24 cellular contexts compared by ENCODE assay signal in the genomic region with DNA sequence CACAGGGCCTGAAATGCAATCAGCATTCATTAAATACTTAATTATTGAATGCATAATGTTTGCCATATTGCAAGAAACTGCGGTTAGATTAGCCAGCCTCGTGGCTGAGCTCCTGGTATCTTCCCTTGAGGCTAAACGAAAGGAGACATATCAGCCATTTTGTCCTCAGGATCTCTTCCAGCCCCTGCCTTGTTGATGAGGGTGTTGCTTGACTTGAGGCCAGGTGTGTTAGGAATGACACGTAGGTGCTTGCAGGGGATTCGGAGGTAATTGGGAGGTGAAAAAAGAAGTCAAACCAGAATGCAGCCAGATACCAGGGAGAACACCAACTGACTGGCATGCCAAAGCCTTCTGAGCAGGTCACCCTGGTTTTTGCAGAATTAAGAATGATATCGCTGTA. TPM values are rescaled to one million over a fixed set of nuclear protein-coding genes. Genes with fewer than 3 reads are reported as not detected.
"Had no signal": no experiment of that assay in that cellular context is flagged by ENCODE, and none has a peak within 500 bp of the region (broad histone marks: within the 10 kb centered on the region; RNA-seq: fewer than 3 reads in every experiment).

No MANE protein-coding gene starts in this region.

- H3K4me1 ChIP-seq: parathyroid adenoma, uterus had no signal

- H3K4me3 Mint-ChIP-seq: activated CD4-positive, alpha-beta T cell treated with anti-CD3 and anti-CD28 coated beads, Interleukin-2, amount 10 ng/mL, durations not matched to agents 7 days and 5 days; activated CD8-positive, alpha-beta T cell treated with anti-CD3 and anti-CD28 coated beads, Interleukin-2, amount 10 ng/mL, durations not matched to agents 7 days and 5 days; activated naive CD4-positive, alpha-beta T cell treated with anti-CD3 and anti-CD28 coated beads, Interleukin-2, amount 10 ng/mL, durations not matched to agents 7 days and 5 days; activated naive CD8-positive, alpha-beta T cell treated with anti-CD3 and anti-CD28 coated beads, Interleukin-2, amount 50 U/mL, for 24 hours; activated T-cell treated with anti-CD3 and anti-CD28 coated beads, Interleukin-2, amount 50 U/mL, for 4 hours; dendritic cell treated with granulocyte-macrophage colony-stimulating factor and Interleukin-4, amounts not matched to agents 40 ng/mL and 50 ng/mL, for 4 days; naive thymus-derived CD8-positive, alpha-beta T cell had no signal

- H3K36me3 Mint-ChIP-seq: activated naive CD4-positive, alpha-beta T cell treated with anti-CD3 and anti-CD28 coated beads, Interleukin-2, amount 10 ng/mL, durations not matched to agents 7 days and 5 days; naive thymus-derived CD8-positive, alpha-beta T cell had no signal

- H3K27ac ChIP-seq: brain microvascular endothelial cell, neutrophil, parathyroid adenoma, tibial artery, uterus had no signal

- H3K36me3 ChIP-seq: brain microvascular endothelial cell, heart left ventricle, neutrophil, tibial artery, uterus had no signal

- H2AFZ ChIP-seq: parathyroid adenoma had no signal

- ATAC-seq: activated CD8-positive, alpha-beta T cell treated with anti-CD3 and anti-CD28 coated beads, Interleukin-2, amount 10 ng/mL, durations not matched to agents 7 days and 5 days; activated naive CD8-positive, alpha-beta T cell treated with anti-CD3 and anti-CD28 coated beads, Interleukin-2, amount 50 U/mL, for 24 hours; activated T-cell treated with anti-CD3 and anti-CD28 coated beads, Interleukin-2, amount 50 U/mL, for 4 hours; heart left ventricle; naive thymus-derived CD8-positive, alpha-beta T cell had no signal

- H3K27me3 ChIP-seq: brain microvascular endothelial cell, heart left ventricle, tibial artery, uterus had no signal

- H3K79me2 ChIP-seq: parathyroid adenoma had no signal

- H3K9me3 Mint-ChIP-seq: activated CD4-positive, alpha-beta T cell treated with anti-CD3 and anti-CD28 coated beads, Interleukin-2, amount 10 ng/mL, durations not matched to agents 7 days and 5 days; activated naive CD4-positive, alpha-beta T cell treated with anti-CD3 and anti-CD28 coated beads, Interleukin-2, amount 10 ng/mL, durations not matched to agents 7 days and 5 days; activated naive CD8-positive, alpha-beta T cell treated with anti-CD3 and anti-CD28 coated beads, Interleukin-2, amount 50 U/mL, for 24 hours; activated T-cell treated with anti-CD3 and anti-CD28 coated beads, Interleukin-2, amount 50 U/mL, for 4 hours; dendritic cell treated with granulocyte-macrophage colony-stimulating factor and Interleukin-4, amounts not matched to agents 40 ng/mL and 50 ng/mL, for 4 days; naive thymus-derived CD8-positive, alpha-beta T cell had no signal

- H3K9me3 ChIP-seq: heart left ventricle, neutrophil, tibial artery, uterus had no signal

- H3K9ac ChIP-seq: parathyroid adenoma had no signal

- H3K4me3 ChIP-seq: heart left ventricle, tibial artery, uterus had no signal

- DNase-seq: activated CD4-positive, alpha-beta T cell treated with anti-CD3 and anti-CD28 coated beads, Interleukin-2, amount 10 ng/mL, durations not matched to agents 7 days and 5 days; activated CD8-positive, alpha-beta T cell treated with anti-CD3 and anti-CD28 coated beads, Interleukin-2, amount 10 ng/mL, durations not matched to agents 7 days and 5 days; activated naive CD4-positive, alpha-beta T cell treated with anti-CD3 and anti-CD28 coated beads, Interleukin-2, amount 10 ng/mL, durations not matched to agents 7 days and 5 days; activated naive CD8-positive, alpha-beta T cell treated with anti-CD3 and anti-CD28 coated beads, Interleukin-2, amount 50 U/mL, for 24 hours; activated T-cell treated with anti-CD3 and anti-CD28 coated beads, Interleukin-2, amount 50 U/mL, for 4 hours; anterior cingulate cortex; brain microvascular endothelial cell; effector CD8-positive, alpha-beta T cell; foreskin melanocyte; heart left ventricle; kidney glomerular epithelial cell; mesenchymal stem cell; naive thymus-derived CD8-positive, alpha-beta T cell; stimulated activated CD4-positive, alpha-beta T cell treated with anti-CD3 and anti-CD28 coated beads, Interleukin-12 subunit alpha, Interleukin-12 subunit beta, amount 100 ng/mL, for 4 hours; stimulated activated CD4-positive, alpha-beta T cell treated with anti-CD3 and anti-CD28 coated beads, Interleukin-1b, Interleukin-23, amount 100 ng/mL, for 48 hours; stimulated activated CD8-positive, alpha-beta memory T cell treated with anti-CD3 and anti-CD28 coated beads, Interleukin-4, amount 100 ng/mL, for 48 hours; stimulated activated naive CD4-positive, alpha-beta T cell; T-helper 1 cell; T-helper 9 cell; tibial artery; uterus had no signal

- H3K27ac Mint-ChIP-seq: activated CD4-positive, alpha-beta T cell treated with anti-CD3 and anti-CD28 coated beads, Interleukin-2, amount 10 ng/mL, durations not matched to agents 7 days and 5 days; activated CD8-positive, alpha-beta T cell treated with anti-CD3 and anti-CD28 coated beads, Interleukin-2, amount 10 ng/mL, durations not matched to agents 7 days and 5 days; activated naive CD4-positive, alpha-beta T cell treated with anti-CD3 and anti-CD28 coated beads, Interleukin-2, amount 10 ng/mL, durations not matched to agents 7 days and 5 days; activated naive CD8-positive, alpha-beta T cell treated with anti-CD3 and anti-CD28 coated beads, Interleukin-2, amount 50 U/mL, for 24 hours; dendritic cell treated with granulocyte-macrophage colony-stimulating factor and Interleukin-4, amounts not matched to agents 40 ng/mL and 50 ng/mL, for 4 days; naive thymus-derived CD8-positive, alpha-beta T cell had no signal

- H3K4me1 Mint-ChIP-seq: naive thymus-derived CD8-positive, alpha-beta T cell had no signal

RNA-seq across cellular contexts. Expression of gene SH3RF2, which starts 12.5 kb away (rescaled TPM):
- total RNA-seq: activated CD8-positive, alpha-beta T cell treated with anti-CD3 and anti-CD28 coated beads, Interleukin-2, amount 10 ng/mL, durations not matched to agents 7 days and 5 days; naive thymus-derived CD8-positive, alpha-beta T cell had no signal
- polyA plus RNA-seq: naive thymus-derived CD8-positive, alpha-beta T cell had no signal
